23 cellular contexts compared by ENCODE assay signal in the genomic region with DNA sequence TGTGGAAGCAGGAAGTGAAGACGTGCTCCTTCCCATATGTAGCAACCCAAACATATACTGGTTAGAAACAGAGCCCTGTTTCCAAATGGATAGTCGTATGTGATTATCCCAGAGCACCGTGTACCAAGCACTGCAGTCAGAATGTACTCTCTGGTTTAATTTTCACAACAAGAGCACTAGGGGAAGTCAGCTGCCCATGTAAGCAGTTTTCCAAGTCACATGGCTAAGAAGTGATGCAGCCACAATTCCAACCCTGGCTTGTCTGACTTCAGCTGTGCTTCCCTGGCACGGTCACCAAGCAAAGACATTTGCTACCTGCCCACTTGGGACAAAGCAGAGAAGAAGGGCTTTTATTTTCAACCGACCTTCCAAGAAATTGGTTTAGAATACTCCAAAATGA. TPM values are rescaled to one million over a fixed set of nuclear protein-coding genes. Genes with fewer than 3 reads are reported as not detected.
DNase-seq lines count a peak whose midpoint lies in the region; ATAC-seq and TF ChIP-seq lines count a peak whose summit lies in the region.
"Had no signal": no experiment of that assay in that cellular context is flagged by ENCODE, and none has a peak within 500 bp of the region (broad histone marks: within the 10 kb centered on the region; RNA-seq: fewer than 3 reads in every experiment).

No MANE protein-coding gene starts in this region.

- H3K4me3 ChIP-seq in right cardiac atrium (ENCODE audit: low read length) (no peak overlapping the region), adipocyte (ENCODE audit: low read length) (no peak overlapping the region), foreskin fibroblast (ENCODE audit: low read depth in 1 of 2, low read length in 2 of 2) (no peak overlapping the region), thoracic aorta (no peak overlapping the region)
- H3K4me3 ChIP-seq: A549, esophagus muscularis mucosa, spleen had no signal

- peak overlapping the region; percentile 36 for H3K9ac ChIP-seq in adipocyte (ENCODE audit: low read length)

- H3K27me3 ChIP-seq in right cardiac atrium (ENCODE audit: control insufficient read depth, insufficient read depth) (no peaks in the 10 kb centered on the region), adipocyte (replicated peaks; ENCODE audit: control insufficient read depth, insufficient read depth, low read length) (no peaks in the 10 kb centered on the region), thoracic aorta (replicated peaks; ENCODE audit: insufficient read depth) (no peaks in the 10 kb centered on the region)
- H3K27me3 ChIP-seq: esophagus muscularis mucosa, spleen had no signal

- intact Hi-C loops in right cardiac atrium (cut with DNase I): no loop called here
- intact Hi-C loops in cardiac septum (cut with DNase I): no loop called here

- H3K27ac ChIP-seq in right cardiac atrium (ENCODE audit: low read length) (no peak overlapping the region), thoracic aorta (no peak overlapping the region)
- H3K27ac ChIP-seq: A549, C4-2B, esophagus muscularis mucosa, spleen had no signal

- no peaks in the 10 kb centered on the region for H3K36me3 ChIP-seq in adipocyte (ENCODE audit: control insufficient read depth, insufficient read depth, low read length, severe bottlenecking)
- no peaks in the 10 kb centered on the region for H3K36me3 ChIP-seq in thoracic aorta
- H3K36me3 ChIP-seq: esophagus muscularis mucosa, spleen had no signal

- 74% methylated on average over 5 of the region's 5 CpGs for WGBS in right cardiac atrium

- TF ChIP-seq CTCF in foreskin fibroblast (IDR thresholded peaks at IDR 0.05; ENCODE audit: low read depth, low read length): no peak
- no peak for TF ChIP-seq CTCF in thoracic aorta (IDR thresholded peaks at IDR 0.05)
- TF ChIP-seq CTCF in omental fat pad (IDR thresholded peaks at IDR 0.05): no peak

- no peak for DNase-seq in right cardiac atrium
- no peak for DNase-seq in cardiac septum (ENCODE audit: low spot score)
- no peak for DNase-seq in adipocyte (ENCODE audit: low read depth)
- DNase-seq in foreskin fibroblast: peak; percentile 8 to 39
- no peak for DNase-seq in thoracic aorta (ENCODE audit: low spot score)
- no peak for DNase-seq in KG1 (lab: John Stamatoyannopoulos, UW)
- DNase-seq in SHP77 treated with DMSO at 0.1 percent for 48 hours (lab: John Stamatoyannopoulos, UW): no peak
- no peak for DNase-seq in omental fat pad (ENCODE audit: low spot score)
- DNase-seq: activated CD4-positive, alpha-beta T cell treated with anti-CD3 and anti-CD28 coated beads, Interleukin-2, amount 10 ng/mL, durations not matched to agents 24 days and 14 days; activated CD8-positive, alpha-beta memory T cell treated with anti-CD3 and anti-CD28 coated beads, Interleukin-2, amount 50 U/mL, for 4 hours; activated effector memory CD4-positive, alpha-beta T cell treated with Interleukin-2 at 50 U/mL for 16 hours; caudate nucleus; GDM1; islet precursor cell; MV-4-11; NCI-H1930; NCI-H446; posterior cingulate gyrus; spleen had no signal

- H3K9me3 ChIP-seq in right cardiac atrium (ENCODE audit: control insufficient read depth, low read length): no peaks in the 10 kb centered on the region
- no peaks in the 10 kb centered on the region for H3K9me3 ChIP-seq in adipocyte (ENCODE audit: control insufficient read depth, low read length)
- no peaks in the 10 kb centered on the region for H3K9me3 ChIP-seq in thoracic aorta
- H3K9me3 ChIP-seq: A549, esophagus muscularis mucosa, spleen had no signal

- H3K4me1 ChIP-seq in right cardiac atrium (ENCODE audit: control insufficient read depth, insufficient read depth, low read length) (no peaks in the 10 kb centered on the region), adipocyte (ENCODE audit: control insufficient read depth, insufficient read depth, low read length) (peaks cover 3% of the 10 kb centered on the region), thoracic aorta (ENCODE audit: control insufficient read depth in 1 of 2, low read depth in 2 of 2) (no peaks in the 10 kb centered on the region)
- H3K4me1 ChIP-seq: A549, esophagus muscularis mucosa, spleen had no signal

- ATAC-seq in right cardiac atrium (peak; percentile 19 to 25), thoracic aorta (ENCODE audit: insufficient number of reproducible peaks, low FRiP score, low read depth) (peak; percentile 50), omental fat pad (ENCODE audit: low FRiP score) (no peak)
- ATAC-seq: A549; natural killer cell treated with Interleukin-12 subunit alpha and Interleukin-12 subunit beta and Interleukin-15 and Interleukin-18, amount 100 ng/mL, for 72 hours had no signal

RNA-seq across cellular contexts. Expression of gene CEP135, which starts 28.2 kb away (rescaled TPM):
- total RNA-seq in right cardiac atrium (1 to 10 TPM; 2.1 to 3.0 (median 2.7) TPM), cardiac septum (3.5 TPM), thoracic aorta (10 to 100 TPM in 1 of 2 donors, 1 to 10 TPM in 1; 5.3 to 12.2 TPM), omental fat pad (10 to 100 TPM in 1 of 4 donors, 1 to 10 TPM in 3; 5.1 to 12.9 (median 8.1) TPM)
- polyA plus RNA-seq in right cardiac atrium: 1.3 TPM

Comparison
In these comparisons a context has a peak if more than half of its experiments do, and no peak if none do; other contexts are left out.
1. DNase-seq: peak in foreskin fibroblast (2 of 2); none in right cardiac atrium (0 of 3), cardiac septum (single experiment), adipocyte (single experiment), thoracic aorta (single experiment), KG1 (single experiment), SHP77 treated with DMSO at 0.1 percent for 48 hours (single experiment) and omental fat pad (single experiment).